ENCODE assay signal across 1 cellular context in the genomic region with DNA sequence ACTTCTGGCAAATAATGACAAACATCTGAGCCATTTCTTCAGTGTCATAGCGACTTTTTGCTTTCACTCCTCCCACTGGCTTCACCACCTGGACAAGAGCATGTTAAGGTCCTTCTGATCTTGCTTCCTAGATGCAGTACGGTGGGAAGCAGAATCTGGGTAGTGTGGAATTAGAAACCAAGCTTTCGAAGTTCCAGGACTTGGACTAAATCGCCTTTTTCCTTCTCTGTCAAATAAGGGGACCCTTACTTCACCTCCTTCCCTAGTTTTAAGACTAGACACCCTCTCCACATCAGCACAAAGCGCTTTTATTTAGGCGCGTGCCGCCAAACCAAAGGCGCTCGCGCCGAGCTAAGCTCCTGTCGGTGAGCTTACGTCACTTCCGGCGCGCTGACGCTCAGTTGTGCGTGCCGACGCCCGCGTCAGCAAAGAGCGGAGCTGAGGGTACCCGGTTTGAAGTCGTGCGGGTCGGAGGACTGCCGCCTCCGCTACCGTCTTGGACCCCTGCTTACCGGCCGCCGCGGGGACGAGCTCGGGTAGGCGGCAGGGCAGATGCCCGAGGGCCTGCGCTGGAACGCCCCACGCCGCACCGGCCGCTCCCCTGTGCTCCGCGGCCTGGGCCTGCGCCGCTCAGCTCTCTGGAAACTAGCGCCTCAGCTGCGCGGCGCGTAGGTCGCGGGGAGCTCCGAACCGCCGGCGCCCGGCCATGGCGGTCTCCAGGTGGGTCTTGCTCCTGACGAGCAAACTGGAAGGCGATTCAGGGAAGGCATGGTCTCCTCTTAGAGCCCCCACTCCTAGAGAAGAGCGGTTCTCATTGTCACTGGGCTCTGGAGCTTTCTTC.
TF ChIP-seq lines count a peak whose summit lies in the region.

A gene (plus strand): TSS at position 400 of the 841 bp plus-strand sequence. CDS start 307 bp downstream, at position 707.

TF ChIP-seq in HepG2, 621 proteins besides CTCF, POLR2A, EP300 and RAD21 (continued from another document and continues in another):
- TF ChIP-seq, protein P1, sequence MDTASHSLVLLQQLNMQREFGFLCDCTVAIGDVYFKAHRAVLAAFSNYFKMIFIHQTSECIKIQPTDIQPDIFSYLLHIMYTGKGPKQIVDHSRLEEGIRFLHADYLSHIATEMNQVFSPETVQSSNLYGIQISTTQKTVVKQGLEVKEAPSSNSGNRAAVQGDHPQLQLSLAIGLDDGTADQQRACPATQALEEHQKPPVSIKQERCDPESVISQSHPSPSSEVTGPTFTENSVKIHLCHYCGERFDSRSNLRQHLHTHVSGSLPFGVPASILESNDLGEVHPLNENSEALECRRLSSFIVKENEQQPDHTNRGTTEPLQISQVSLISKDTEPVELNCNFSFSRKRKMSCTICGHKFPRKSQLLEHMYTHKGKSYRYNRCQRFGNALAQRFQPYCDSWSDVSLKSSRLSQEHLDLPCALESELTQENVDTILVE (CRISPR knock-in tag; IDR thresholded peaks at IDR 0.05), result peak; percentile 85
- TF ChIP-seq RFX5 (IDR thresholded peaks at IDR 0.05; ENCODE audit: low read depth, low read length) (peak; percentile 51; the same call in 1 of the 2 replicates), YEATS4 (CRISPR knock-in tag; IDR thresholded peaks at IDR 0.05; ENCODE audit: borderline replicate concordance) (peak; percentile 88; the same call in 1 of the 2 replicates), MIXL1 (CRISPR knock-in tag; IDR thresholded peaks at IDR 0.05) (peak; percentile 68; the same call in 1 of the 2 replicates), ZNF777 (CRISPR knock-in tag; IDR thresholded peaks at IDR 0.05) (peak; percentile 63), SPEN (CRISPR knock-in tag; IDR thresholded peaks at IDR 0.05; ENCODE audit: low read depth) (peak; percentile 89), AHR (CRISPR knock-in tag; IDR thresholded peaks at IDR 0.05) (peak; percentile 62; the same call in 1 of the 2 replicates), ZNF251 (CRISPR knock-in tag; IDR thresholded peaks at IDR 0.05) (no peak), MIER2 (CRISPR knock-in tag; IDR thresholded peaks at IDR 0.05) (0 out of 2 replicates have a peak, but pooled peaks have one; percentile 43), TOPORS (CRISPR knock-in tag; IDR thresholded peaks at IDR 0.05) (peak; percentile 91), ZNF790 (CRISPR knock-in tag; IDR thresholded peaks at IDR 0.05; ENCODE audit: borderline replicate concordance) (peak; percentile 81; the same call in 1 of the 2 replicates), NAIF1 (CRISPR knock-in tag; IDR thresholded peaks at IDR 0.05; ENCODE audit: borderline replicate concordance) (peak; percentile 89), ELF1 (CRISPR knock-in tag; IDR thresholded peaks at IDR 0.05) (peak; percentile 72; the same call in 1 of the 2 replicates), ZNF577 (CRISPR knock-in tag; IDR thresholded peaks at IDR 0.05; ENCODE audit: borderline replicate concordance, low read depth) (no peak), ZNF510 (CRISPR knock-in tag; IDR thresholded peaks at IDR 0.05; ENCODE audit: low read depth) (peak; percentile 82), MATR3 (CRISPR knock-in tag; IDR thresholded peaks at IDR 0.05) (no peak), GABPA (IDR thresholded peaks at IDR 0.05; ENCODE audit: low read depth, low read length) (peak; percentile 73), GABPA (CRISPR knock-in tag; IDR thresholded peaks at IDR 0.05; ENCODE audit: low read depth) (peak; percentile 96), ZNF563 (CRISPR knock-in tag; IDR thresholded peaks at IDR 0.05) (peak; percentile 93), ZNF782 (CRISPR knock-in tag; IDR thresholded peaks at IDR 0.05; ENCODE audit: borderline replicate concordance) (peak; percentile 77; the same call in 1 of the 2 replicates), ELF3 (CRISPR knock-in tag; IDR thresholded peaks at IDR 0.05) (peak; percentile 37), ZBTB3 (CRISPR knock-in tag; IDR thresholded peaks at IDR 0.05; ENCODE audit: borderline replicate concordance, low read depth) (no peak), NFE2 (CRISPR knock-in tag; IDR thresholded peaks at IDR 0.05) (no peak; the same call in 1 of the 2 replicates), ATF7 (IDR thresholded peaks at IDR 0.05) (no peak), ATF7 (CRISPR knock-in tag; IDR thresholded peaks at IDR 0.05) (peak; percentile 94; the same call in 1 of the 2 replicates), SMYD3 (CRISPR knock-in tag; IDR thresholded peaks at IDR 0.05) (peak; percentile 82; the same call in 1 of the 2 replicates), TP53 (CRISPR knock-in tag; conservative IDR thresholded peaks at IDR 0.05) (no peak), HDAC2 (CRISPR knock-in tag; IDR thresholded peaks at IDR 0.05) (peak; percentile 59), STAT5B (CRISPR knock-in tag; IDR thresholded peaks at IDR 0.05) (no peak), NR2C2 (CRISPR knock-in tag; IDR thresholded peaks at IDR 0.05; ENCODE audit: borderline replicate concordance) (no peak; the same call in 1 of the 2 replicates), FOXK1 (CRISPR knock-in tag; IDR thresholded peaks at IDR 0.05; ENCODE audit: borderline replicate concordance, low read depth) (peak; percentile 76; the same call in 1 of the 2 replicates), GATA4 (IDR thresholded peaks at IDR 0.05; ENCODE audit: borderline replicate concordance, low read depth) (peak; percentile 48; the same call in 1 of the 2 replicates)
- TF ChIP-seq, protein P2, sequence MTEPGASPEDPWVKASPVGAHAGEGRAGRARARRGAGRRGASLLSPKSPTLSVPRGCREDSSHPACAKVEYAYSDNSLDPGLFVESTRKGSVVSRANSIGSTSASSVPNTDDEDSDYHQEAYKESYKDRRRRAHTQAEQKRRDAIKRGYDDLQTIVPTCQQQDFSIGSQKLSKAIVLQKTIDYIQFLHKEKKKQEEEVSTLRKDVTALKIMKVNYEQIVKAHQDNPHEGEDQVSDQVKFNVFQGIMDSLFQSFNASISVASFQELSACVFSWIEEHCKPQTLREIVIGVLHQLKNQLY (CRISPR knock-in tag; IDR thresholded peaks at IDR 0.05), result peak; percentile 33; the same call in 1 of the 2 replicates
- TF ChIP-seq, protein P3, sequence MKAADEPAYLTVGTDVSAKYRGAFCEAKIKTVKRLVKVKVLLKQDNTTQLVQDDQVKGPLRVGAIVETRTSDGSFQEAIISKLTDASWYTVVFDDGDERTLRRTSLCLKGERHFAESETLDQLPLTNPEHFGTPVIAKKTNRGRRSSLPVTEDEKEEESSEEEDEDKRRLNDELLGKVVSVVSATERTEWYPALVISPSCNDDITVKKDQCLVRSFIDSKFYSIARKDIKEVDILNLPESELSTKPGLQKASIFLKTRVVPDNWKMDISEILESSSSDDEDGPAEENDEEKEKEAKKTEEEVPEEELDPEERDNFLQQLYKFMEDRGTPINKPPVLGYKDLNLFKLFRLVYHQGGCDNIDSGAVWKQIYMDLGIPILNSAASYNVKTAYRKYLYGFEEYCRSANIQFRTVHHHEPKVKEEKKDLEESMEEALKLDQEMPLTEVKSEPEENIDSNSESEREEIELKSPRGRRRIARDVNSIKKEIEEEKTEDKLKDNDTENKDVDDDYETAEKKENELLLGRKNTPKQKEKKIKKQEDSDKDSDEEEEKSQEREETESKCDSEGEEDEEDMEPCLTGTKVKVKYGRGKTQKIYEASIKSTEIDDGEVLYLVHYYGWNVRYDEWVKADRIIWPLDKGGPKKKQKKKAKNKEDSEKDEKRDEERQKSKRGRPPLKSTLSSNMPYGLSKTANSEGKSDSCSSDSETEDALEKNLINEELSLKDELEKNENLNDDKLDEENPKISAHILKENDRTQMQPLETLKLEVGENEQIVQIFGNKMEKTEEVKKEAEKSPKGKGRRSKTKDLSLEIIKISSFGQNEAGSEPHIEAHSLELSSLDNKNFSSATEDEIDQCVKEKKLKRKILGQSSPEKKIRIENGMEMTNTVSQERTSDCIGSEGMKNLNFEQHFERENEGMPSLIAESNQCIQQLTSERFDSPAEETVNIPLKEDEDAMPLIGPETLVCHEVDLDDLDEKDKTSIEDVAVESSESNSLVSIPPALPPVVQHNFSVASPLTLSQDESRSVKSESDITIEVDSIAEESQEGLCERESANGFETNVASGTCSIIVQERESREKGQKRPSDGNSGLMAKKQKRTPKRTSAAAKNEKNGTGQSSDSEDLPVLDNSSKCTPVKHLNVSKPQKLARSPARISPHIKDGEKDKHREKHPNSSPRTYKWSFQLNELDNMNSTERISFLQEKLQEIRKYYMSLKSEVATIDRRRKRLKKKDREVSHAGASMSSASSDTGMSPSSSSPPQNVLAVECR (CRISPR knock-in tag; IDR thresholded peaks at IDR 0.05; ENCODE audit: borderline replicate concordance), result peak; percentile 95
- TF ChIP-seq, protein P4, sequence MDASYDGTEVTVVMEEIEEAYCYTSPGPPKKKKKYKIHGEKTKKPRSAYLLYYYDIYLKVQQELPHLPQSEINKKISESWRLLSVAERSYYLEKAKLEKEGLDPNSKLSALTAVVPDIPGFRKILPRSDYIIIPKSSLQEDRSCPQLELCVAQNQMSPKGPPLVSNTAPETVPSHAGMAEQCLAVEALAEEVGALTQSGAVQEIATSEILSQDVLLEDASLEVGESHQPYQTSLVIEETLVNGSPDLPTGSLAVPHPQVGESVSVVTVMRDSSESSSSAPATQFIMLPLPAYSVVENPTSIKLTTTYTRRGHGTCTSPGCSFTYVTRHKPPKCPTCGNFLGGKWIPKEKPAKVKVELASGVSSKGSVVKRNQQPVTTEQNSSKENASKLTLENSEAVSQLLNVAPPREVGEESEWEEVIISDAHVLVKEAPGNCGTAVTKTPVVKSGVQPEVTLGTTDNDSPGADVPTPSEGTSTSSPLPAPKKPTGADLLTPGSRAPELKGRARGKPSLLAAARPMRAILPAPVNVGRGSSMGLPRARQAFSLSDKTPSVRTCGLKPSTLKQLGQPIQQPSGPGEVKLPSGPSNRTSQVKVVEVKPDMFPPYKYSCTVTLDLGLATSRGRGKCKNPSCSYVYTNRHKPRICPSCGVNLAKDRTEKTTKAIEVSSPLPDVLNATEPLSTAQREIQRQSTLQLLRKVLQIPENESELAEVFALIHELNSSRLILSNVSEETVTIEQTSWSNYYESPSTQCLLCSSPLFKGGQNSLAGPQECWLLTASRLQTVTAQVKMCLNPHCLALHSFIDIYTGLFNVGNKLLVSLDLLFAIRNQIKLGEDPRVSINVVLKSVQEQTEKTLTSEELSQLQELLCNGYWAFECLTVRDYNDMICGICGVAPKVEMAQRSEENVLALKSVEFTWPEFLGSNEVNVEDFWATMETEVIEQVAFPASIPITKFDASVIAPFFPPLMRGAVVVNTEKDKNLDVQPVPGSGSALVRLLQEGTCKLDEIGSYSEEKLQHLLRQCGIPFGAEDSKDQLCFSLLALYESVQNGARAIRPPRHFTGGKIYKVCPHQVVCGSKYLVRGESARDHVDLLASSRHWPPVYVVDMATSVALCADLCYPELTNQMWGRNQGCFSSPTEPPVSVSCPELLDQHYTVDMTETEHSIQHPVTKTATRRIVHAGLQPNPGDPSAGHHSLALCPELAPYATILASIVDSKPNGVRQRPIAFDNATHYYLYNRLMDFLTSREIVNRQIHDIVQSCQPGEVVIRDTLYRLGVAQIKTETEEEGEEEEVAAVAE (CRISPR knock-in tag; IDR thresholded peaks at IDR 0.05; ENCODE audit: borderline replicate concordance), result peak; percentile 62; the same call in 1 of the 2 replicates
- TF ChIP-seq, protein P5, sequence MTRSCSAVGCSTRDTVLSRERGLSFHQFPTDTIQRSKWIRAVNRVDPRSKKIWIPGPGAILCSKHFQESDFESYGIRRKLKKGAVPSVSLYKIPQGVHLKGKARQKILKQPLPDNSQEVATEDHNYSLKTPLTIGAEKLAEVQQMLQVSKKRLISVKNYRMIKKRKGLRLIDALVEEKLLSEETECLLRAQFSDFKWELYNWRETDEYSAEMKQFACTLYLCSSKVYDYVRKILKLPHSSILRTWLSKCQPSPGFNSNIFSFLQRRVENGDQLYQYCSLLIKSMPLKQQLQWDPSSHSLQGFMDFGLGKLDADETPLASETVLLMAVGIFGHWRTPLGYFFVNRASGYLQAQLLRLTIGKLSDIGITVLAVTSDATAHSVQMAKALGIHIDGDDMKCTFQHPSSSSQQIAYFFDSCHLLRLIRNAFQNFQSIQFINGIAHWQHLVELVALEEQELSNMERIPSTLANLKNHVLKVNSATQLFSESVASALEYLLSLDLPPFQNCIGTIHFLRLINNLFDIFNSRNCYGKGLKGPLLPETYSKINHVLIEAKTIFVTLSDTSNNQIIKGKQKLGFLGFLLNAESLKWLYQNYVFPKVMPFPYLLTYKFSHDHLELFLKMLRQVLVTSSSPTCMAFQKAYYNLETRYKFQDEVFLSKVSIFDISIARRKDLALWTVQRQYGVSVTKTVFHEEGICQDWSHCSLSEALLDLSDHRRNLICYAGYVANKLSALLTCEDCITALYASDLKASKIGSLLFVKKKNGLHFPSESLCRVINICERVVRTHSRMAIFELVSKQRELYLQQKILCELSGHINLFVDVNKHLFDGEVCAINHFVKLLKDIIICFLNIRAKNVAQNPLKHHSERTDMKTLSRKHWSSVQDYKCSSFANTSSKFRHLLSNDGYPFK (CRISPR knock-in tag; IDR thresholded peaks at IDR 0.05; ENCODE audit: borderline replicate concordance), result peak; percentile 74
- TF ChIP-seq, protein P6, sequence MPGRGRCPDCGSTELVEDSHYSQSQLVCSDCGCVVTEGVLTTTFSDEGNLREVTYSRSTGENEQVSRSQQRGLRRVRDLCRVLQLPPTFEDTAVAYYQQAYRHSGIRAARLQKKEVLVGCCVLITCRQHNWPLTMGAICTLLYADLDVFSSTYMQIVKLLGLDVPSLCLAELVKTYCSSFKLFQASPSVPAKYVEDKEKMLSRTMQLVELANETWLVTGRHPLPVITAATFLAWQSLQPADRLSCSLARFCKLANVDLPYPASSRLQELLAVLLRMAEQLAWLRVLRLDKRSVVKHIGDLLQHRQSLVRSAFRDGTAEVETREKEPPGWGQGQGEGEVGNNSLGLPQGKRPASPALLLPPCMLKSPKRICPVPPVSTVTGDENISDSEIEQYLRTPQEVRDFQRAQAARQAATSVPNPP (CRISPR knock-in tag; IDR thresholded peaks at IDR 0.05), result peak; percentile 60; the same call in 1 of the 2 replicates
- TF ChIP-seq, protein P7, sequence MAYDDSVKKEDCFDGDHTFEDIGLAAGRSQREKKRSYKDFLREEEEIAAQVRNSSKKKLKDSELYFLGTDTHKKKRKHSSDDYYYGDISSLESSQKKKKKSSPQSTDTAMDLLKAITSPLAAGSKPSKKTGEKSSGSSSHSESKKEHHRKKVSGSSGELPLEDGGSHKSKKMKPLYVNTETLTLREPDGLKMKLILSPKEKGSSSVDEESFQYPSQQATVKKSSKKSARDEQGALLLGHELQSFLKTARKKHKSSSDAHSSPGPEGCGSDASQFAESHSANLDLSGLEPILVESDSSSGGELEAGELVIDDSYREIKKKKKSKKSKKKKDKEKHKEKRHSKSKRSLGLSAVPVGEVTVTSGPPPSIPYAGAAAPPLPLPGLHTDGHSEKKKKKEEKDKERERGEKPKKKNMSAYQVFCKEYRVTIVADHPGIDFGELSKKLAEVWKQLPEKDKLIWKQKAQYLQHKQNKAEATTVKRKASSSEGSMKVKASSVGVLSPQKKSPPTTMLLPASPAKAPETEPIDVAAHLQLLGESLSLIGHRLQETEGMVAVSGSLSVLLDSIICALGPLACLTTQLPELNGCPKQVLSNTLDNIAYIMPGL (CRISPR knock-in tag; IDR thresholded peaks at IDR 0.05; ENCODE audit: borderline replicate concordance in 1 of 2, low read depth in 1 of 2), result peak; percentile 82 to 98; a peak in 3 of 4 replicates
- TF ChIP-seq, protein P8, sequence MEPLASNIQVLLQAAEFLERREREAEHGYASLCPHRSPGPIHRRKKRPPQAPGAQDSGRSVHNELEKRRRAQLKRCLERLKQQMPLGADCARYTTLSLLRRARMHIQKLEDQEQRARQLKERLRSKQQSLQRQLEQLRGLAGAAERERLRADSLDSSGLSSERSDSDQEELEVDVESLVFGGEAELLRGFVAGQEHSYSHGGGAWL (CRISPR knock-in tag; IDR thresholded peaks at IDR 0.05), result peak; percentile 53
